ENCODE assay signal across 6 cellular contexts in genomic region chr7:76511200-76511910, GRCh38. TPM values are rescaled to one million over a fixed set of nuclear protein-coding genes. Genes with fewer than 3 reads are reported as not detected.
"Had no signal": no experiment of that assay in that cellular context is flagged by ENCODE, and none has a peak within 500 bp of the region (broad histone marks: within the 10 kb centered on the region; RNA-seq: fewer than 3 reads in every experiment).

No MANE protein-coding gene starts in this region.

RNA-seq across cellular contexts. Expression of gene UPK3B, which starts 1.0 kb away (rescaled TPM):
- total RNA-seq: kidney epithelial cell had no signal
- polyA plus RNA-seq: immature natural killer cell had no signal

RNA-seq across cellular contexts. Expression of gene SPDYE16, which starts 31.7 kb away (rescaled TPM):
- total RNA-seq: esophagus squamous epithelium, kidney epithelial cell, mucosa of gallbladder, urinary bladder had no signal
- polyA plus RNA-seq: mammary epithelial cell had no signal
